ENCODE assay signal across 1 cellular context in genomic region chr22:35462558-35463230, GRCh38.
TF ChIP-seq lines count a peak whose summit lies in the region.

No MANE protein-coding gene starts in this region.

TF ChIP-seq in IMR-90, 13 proteins besides CTCF, POLR2A, EP300 and RAD21 (continued from another document):
- TF ChIP-seq MXI1 (IDR thresholded peaks at IDR 0.05; ENCODE audit: borderline replicate concordance, low read depth, low read length) (no peak), ELK1 (IDR thresholded peaks at IDR 0.05; ENCODE audit: borderline replicate concordance, low read depth, low read length) (no peak), RFX5 (IDR thresholded peaks at IDR 0.05; ENCODE audit: low read depth, low read length) (no peak)
